In the genomic region with DNA sequence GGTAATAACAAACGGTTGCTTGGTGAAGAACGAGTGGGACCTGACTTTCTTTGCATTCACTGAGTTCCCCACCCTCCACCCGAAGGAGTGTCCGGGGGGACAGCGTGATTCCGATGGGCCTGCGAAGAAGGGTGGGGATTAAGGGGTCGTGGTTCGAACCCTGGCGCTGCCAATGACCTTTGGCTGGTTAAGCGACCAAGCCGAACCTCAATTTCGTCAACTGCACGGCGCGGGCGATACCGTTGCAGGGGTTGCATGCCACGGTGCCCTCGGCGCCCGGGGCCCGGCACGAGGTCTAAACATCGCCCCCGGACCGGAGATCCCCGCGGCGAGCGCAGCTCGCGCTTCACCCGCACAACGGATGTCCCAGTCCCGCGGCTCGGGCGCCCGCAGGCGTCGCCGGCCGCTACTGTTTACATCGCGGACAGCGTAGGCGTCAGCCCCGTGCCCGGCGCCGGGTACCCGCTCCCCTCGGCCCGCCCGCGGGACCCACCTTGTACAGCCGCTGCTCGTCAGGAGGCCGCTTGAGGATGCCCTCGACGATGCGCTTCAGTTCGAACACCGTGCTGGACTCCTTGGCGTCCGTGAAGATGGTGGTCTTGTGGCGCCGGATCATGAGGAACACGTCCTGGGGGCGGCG, we compare ENCODE assay signal across 9 cellular contexts. TPM values are rescaled to one million over a fixed set of nuclear protein-coding genes. Genes with fewer than 3 reads are reported as not detected.
DNase-seq lines count a peak whose midpoint lies in the region; ATAC-seq and TF ChIP-seq lines count a peak whose summit lies in the region.
"Had no signal": no experiment of that assay in that cellular context is flagged by ENCODE, and none has a peak within 500 bp of the region (broad histone marks: within the 10 kb centered on the region; RNA-seq: fewer than 3 reads in every experiment).

No MANE protein-coding gene starts in this region.

- peak overlapping the region; percentile 90 for H3K9ac ChIP-seq in neural progenitor cell

- TF ChIP-seq CTCF in 22Rv1 (IDR thresholded peaks at IDR 0.05) (no peak), VCaP (conservative IDR thresholded peaks at IDR 0.05) (no peak), neural progenitor cell (IDR thresholded peaks at IDR 0.05) (no peak)

- peak overlapping the region; percentile 76 for H2AFZ ChIP-seq in neural progenitor cell (replicated peaks)

- peaks cover 34% of the 10 kb centered on the region for H4K20me1 ChIP-seq in neural progenitor cell (ENCODE audit: low read depth)

- H3K27me3 Mint-ChIP-seq in neural progenitor cell (ENCODE audit: insufficient read depth, low read depth) = peaks cover 7% of the 10 kb centered on the region

- DNase-seq in neural progenitor cell (ENCODE audit: low spot score) (peak; percentile 72), NCI-H446 treated with DMSO at 0.1 percent for 48 hours (lab: John Stamatoyannopoulos, UW) (no peak), NCI-H2081 (lab: John Stamatoyannopoulos, UW) (no peak)

- H3K4me3 Mint-ChIP-seq in neural progenitor cell = peak overlapping the region; percentile 99

- peak overlapping the region; percentile 95 for H3K27ac Mint-ChIP-seq in neural progenitor cell

- peak overlapping the region; percentile 100 for H3K4me2 ChIP-seq in neural progenitor cell

- H3K36me3 ChIP-seq in neural progenitor cell = no peaks in the 10 kb centered on the region

- no peaks in the 10 kb centered on the region for H3K9me3 ChIP-seq in neural progenitor cell (ENCODE audit: low read depth)

- no peaks in the 10 kb centered on the region for H3K27me3 ChIP-seq in neural progenitor cell

- H3K4me1 Mint-ChIP-seq in neural progenitor cell = peaks cover 23% of the 10 kb centered on the region

- H3K27ac ChIP-seq in 22Rv1 (peak overlapping the region; percentile 93), VCaP (peak overlapping the region; percentile 96), neural progenitor cell (no peak overlapping the region)

- peaks cover 20% of the 10 kb centered on the region for H3K4me1 ChIP-seq in neural progenitor cell

- peaks cover 7% of the 10 kb centered on the region for H3K36me3 Mint-ChIP-seq in neural progenitor cell

- peaks cover 48% of the 10 kb centered on the region for H3F3A ChIP-seq in neural progenitor cell (ENCODE audit: low read depth)

- peak overlapping the region; percentile 99 for H3K4me3 ChIP-seq in neural progenitor cell

- no peaks in the 10 kb centered on the region for H3K9me3 Mint-ChIP-seq in neural progenitor cell

- H3K79me2 ChIP-seq in neural progenitor cell (ENCODE audit: low read depth) = peaks cover 56% of the 10 kb centered on the region

- ATAC-seq in GM18517 (IDR thresholded peaks at IDR 0.05; ENCODE audit: unreplicated experiment) = peak; percentile 24
- ATAC-seq in HG03064 (IDR thresholded peaks at IDR 0.05; ENCODE audit: low read depth, unreplicated experiment) = peak; percentile 20
- peak; percentile 6 for ATAC-seq in esophagus mucosa

RNA-seq across cellular contexts. Expression of a gene that starts 0.5 kb away (rescaled TPM):
- total RNA-seq in esophagus mucosa (310 TPM), neural progenitor cell (ENCODE audit: low replicate concordance) (210 and 402 TPM in 2 replicates)

RNA-seq across cellular contexts. Expression of a gene that starts 10.7 kb away (rescaled TPM):
- total RNA-seq in esophagus mucosa (not detected), neural progenitor cell (ENCODE audit: low replicate concordance) (0.40 and 0.73 TPM in 2 replicates)
- total RNA-seq: renal cortical epithelial cell had no signal

RNA-seq across cellular contexts. Expression of a gene that starts 21.6 kb away (rescaled TPM):
- total RNA-seq in esophagus mucosa = not detected
- not detected in 2 replicates for total RNA-seq in neural progenitor cell (ENCODE audit: low replicate concordance)
- total RNA-seq: renal cortical epithelial cell had no signal

RNA-seq across cellular contexts. Expression of a gene that starts 24.2 kb away (rescaled TPM):
- 280 TPM for total RNA-seq in esophagus mucosa
- 82.3 and 119 TPM in 2 replicates for total RNA-seq in neural progenitor cell (ENCODE audit: low replicate concordance)

RNA-seq across cellular contexts. Expression of a gene that starts 40.4 kb away (rescaled TPM):
- total RNA-seq in esophagus mucosa (6.9 TPM), neural progenitor cell (ENCODE audit: low replicate concordance) (not detected in 2 replicates)
